In the genomic region with DNA sequence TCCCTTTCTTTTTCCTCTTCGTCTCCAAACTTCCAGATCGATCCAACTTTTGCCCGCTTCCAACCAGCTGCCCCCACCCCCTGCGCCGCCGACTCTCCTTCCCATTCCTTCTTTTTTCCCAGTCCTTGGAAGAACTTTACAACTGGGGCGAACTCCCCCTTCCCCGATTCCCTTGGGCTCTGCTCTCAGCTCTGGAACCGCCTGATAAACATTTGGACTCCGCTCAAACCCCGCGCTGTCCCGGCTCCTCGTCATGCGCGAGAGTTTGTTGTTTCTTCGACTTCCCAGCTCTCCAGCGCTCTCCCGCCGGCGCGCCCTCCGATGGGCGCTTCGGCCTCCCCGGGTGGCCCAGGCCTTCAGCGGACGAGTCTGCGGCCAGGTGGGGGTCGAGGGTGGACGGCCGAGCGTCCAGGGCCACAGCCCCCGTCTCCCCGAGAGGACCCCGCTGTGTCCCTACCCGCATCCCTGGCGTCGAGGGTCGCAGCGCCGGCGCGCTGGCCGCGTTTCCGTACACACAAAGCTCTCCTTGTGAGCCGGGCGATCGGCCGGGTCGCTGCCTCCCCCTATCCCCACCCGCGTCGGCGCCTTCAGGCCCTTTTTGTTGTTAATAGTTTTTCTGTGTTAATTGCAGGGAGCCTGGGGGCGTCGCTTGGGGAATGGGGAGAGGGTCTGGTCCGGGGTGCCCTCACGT, we compare ENCODE assay signal across 8 cellular contexts. TPM values are rescaled to one million over a fixed set of nuclear protein-coding genes. Genes with fewer than 3 reads are reported as not detected.
A peak's percentile ranks its signal among the peaks of the same experiment; 100 is the strongest.
DNase-seq lines count a peak whose midpoint lies in the region; ATAC-seq and TF ChIP-seq lines count a peak whose summit lies in the region.

No MANE protein-coding gene starts in this region.

- H3K4me1 ChIP-seq in neuronal stem cell (ENCODE audit: control insufficient read depth in 2 of 2, insufficient read depth in 1 of 2, low read depth in 1 of 2, low read length in 2 of 2): peaks cover 0 to 6% of the 10 kb centered on the region in 2 donors

- peak; percentile 34 for DNase-seq in activated CD4-positive, alpha-beta T cell treated with anti-CD3 and anti-CD28 coated beads for 48 hours
- DNase-seq in activated CD4-positive, alpha-beta T cell treated with anti-CD3 and anti-CD28 coated beads, Interleukin-2, amount 50 U/mL, for 4 hours: no peak
- DNase-seq in fibroblast of the aortic adventitia (ENCODE audit: low read depth): peak; percentile 68
- no peak for DNase-seq in neuronal stem cell (ENCODE audit: low spot score)
- no peak for DNase-seq in NCI-H2227 (lab: John Stamatoyannopoulos, UW; ENCODE audit: unreplicated experiment)
- DNase-seq in GF-D8 (lab: John Stamatoyannopoulos, UW): no peak

- ATAC-seq in GM19035 (IDR thresholded peaks at IDR 0.05; ENCODE audit: unreplicated experiment): no peak

- H3K23ac ChIP-seq in neuronal stem cell (ENCODE audit: low read depth, low read length, poor library complexity): no peak overlapping the region

- H4K8ac ChIP-seq in neuronal stem cell (ENCODE audit: low read depth, low read length): peak overlapping the region; percentile 45

- peak overlapping the region; percentile 83 for H3K9ac ChIP-seq in neuronal stem cell (ENCODE audit: low read depth, low read length, poor library complexity)

- H3K27ac ChIP-seq in neuronal stem cell (replicated peaks; ENCODE audit: low read length): no peak overlapping the region

- no peak overlapping the region for H2AFZ ChIP-seq in neuronal stem cell (ENCODE audit: low read length)

- peaks cover 11 to 31% of the 10 kb centered on the region in 2 donors for H3K36me3 ChIP-seq in neuronal stem cell (replicated peaks in 1 of 2; ENCODE audit: control insufficient read depth in 2 of 2, insufficient read depth in 2 of 2, low read length in 2 of 2)

- no CpG with 5 or more reads among the region's 60 CpGs for WGBS in neuronal stem cell (ENCODE audit: extremely low coverage in 2 of 2, insufficient read length in 2 of 2, insufficient replicate concordance in 1 of 2), 2 donors

- H2BK15ac ChIP-seq in neuronal stem cell (ENCODE audit: low read length): peak overlapping the region; percentile 47

- H3K4ac ChIP-seq in neuronal stem cell (ENCODE audit: low read length): no peak overlapping the region

- no peak overlapping the region for H4K91ac ChIP-seq in neuronal stem cell (ENCODE audit: low read depth, low read length, poor library complexity)

- H2BK12ac ChIP-seq in neuronal stem cell (ENCODE audit: low read length): no peak overlapping the region

- H2BK120ac ChIP-seq in neuronal stem cell (ENCODE audit: low read depth, low read length): no peak overlapping the region

- peak overlapping the region; percentile 95 for H3K18ac ChIP-seq in neuronal stem cell (ENCODE audit: low read length)

- H3K9me3 ChIP-seq in neuronal stem cell (replicated peaks in 1 of 2; ENCODE audit: control insufficient read depth in 2 of 2, insufficient read depth in 1 of 2, low read depth in 1 of 2, low read length in 2 of 2): peaks cover 0 to 5% of the 10 kb centered on the region in 2 donors

- H3K4me3 ChIP-seq in WI38 (ENCODE audit: low read depth, low read length): peak overlapping the region; percentile 97
- peak overlapping the region; percentile 88 for H3K4me3 ChIP-seq in fibroblast of the aortic adventitia (ENCODE audit: low read depth, low read length)
- peak overlapping the region in 1 of 2 donors; percentile 79 for H3K4me3 ChIP-seq in neuronal stem cell (ENCODE audit: low read length in 2 of 2)

- peak overlapping the region; percentile 77 for H3K14ac ChIP-seq in neuronal stem cell (ENCODE audit: low read length)

- H3K4me2 ChIP-seq in neuronal stem cell (ENCODE audit: insufficient read depth, low read length, poor library complexity, severe bottlenecking): peak overlapping the region; percentile 84

- H2AK5ac ChIP-seq in neuronal stem cell (ENCODE audit: low read depth, low read length): peak overlapping the region; percentile 76

- TF ChIP-seq CTCF in WI38 (IDR thresholded peaks at IDR 0.05; ENCODE audit: low read depth, low read length) (no peak), fibroblast of the aortic adventitia (IDR thresholded peaks at IDR 0.05; ENCODE audit: insufficient read depth, low read length) (no peak)

- H3K79me1 ChIP-seq in neuronal stem cell (ENCODE audit: low read depth, low read length): no peaks in the 10 kb centered on the region

- H2BK5ac ChIP-seq in neuronal stem cell (ENCODE audit: low read length): no peak overlapping the region

- H3K27me3 ChIP-seq in neuronal stem cell (ENCODE audit: control insufficient read depth in 3 of 3, insufficient read depth in 3 of 3, low read depth in 1 of 3, low read length in 3 of 3): peaks cover 0 to 24% (median 3%) of the 10 kb centered on the region in 3 experiments

RNA-seq across cellular contexts. Expression of gene MMP14, which starts 0.8 kb away (rescaled TPM):
- total RNA-seq in fibroblast of the aortic adventitia (ENCODE audit: low replicate concordance): 258 and 311 TPM in 2 replicates
- polyA plus RNA-seq in neuronal stem cell (2013, experiment 1 of 2): 34.0 TPM
- 34.3 TPM for polyA plus RNA-seq in neuronal stem cell (2013, experiment 2 of 2)

RNA-seq across cellular contexts. Expression of gene MRPL52, which starts 7.5 kb away (rescaled TPM):
- 14.2 and 69.9 TPM in 2 replicates for total RNA-seq in fibroblast of the aortic adventitia (ENCODE audit: low replicate concordance)
- polyA plus RNA-seq in neuronal stem cell (2013, experiment 1 of 2): 193 TPM
- polyA plus RNA-seq in neuronal stem cell (2013, experiment 2 of 2): 197 TPM

RNA-seq across cellular contexts. Expression of gene SLC7A7, which starts 22.0 kb away (rescaled TPM):
- 2.5 and 16.5 TPM in 2 replicates for total RNA-seq in fibroblast of the aortic adventitia (ENCODE audit: low replicate concordance)
- 0.60 TPM for polyA plus RNA-seq in neuronal stem cell (2013, experiment 1 of 2)
- 0.48 TPM for polyA plus RNA-seq in neuronal stem cell (2013, experiment 2 of 2)

RNA-seq across cellular contexts. Expression of gene LRP10, which starts 34.3 kb away (rescaled TPM):
- 104 and 107 TPM in 2 replicates for total RNA-seq in fibroblast of the aortic adventitia (ENCODE audit: low replicate concordance)
- 4.7 TPM for polyA plus RNA-seq in neuronal stem cell (2013, experiment 1 of 2)
- polyA plus RNA-seq in neuronal stem cell (2013, experiment 2 of 2): 4.6 TPM

RNA-seq across cellular contexts. Expression of gene REM2, which starts 45.8 kb away (rescaled TPM):
- 0.09 TPM in 1 of 2 replicates, not detected in the other for total RNA-seq in fibroblast of the aortic adventitia (ENCODE audit: low replicate concordance)
- polyA plus RNA-seq in neuronal stem cell (2013, experiment 1 of 2): 1.8 TPM
- 1.8 TPM for polyA plus RNA-seq in neuronal stem cell (2013, experiment 2 of 2)

Comparison
In these comparisons a context has a peak if more than half of its experiments do, and no peak if none do; other contexts are left out.
1. DNase-seq: peak in activated CD4-positive, alpha-beta T cell treated with anti-CD3 and anti-CD28 coated beads for 48 hours (single experiment) and fibroblast of the aortic adventitia (single experiment); none in activated CD4-positive, alpha-beta T cell treated with anti-CD3 and anti-CD28 coated beads, Interleukin-2, amount 50 U/mL, for 4 hours (0 of 2), neuronal stem cell (single experiment), NCI-H2227 (single experiment) and GF-D8 (single experiment).